1 cellular context compared by ENCODE assay signal in genomic region chr11:36104660-36104992, GRCh38.
TF ChIP-seq lines count a peak whose summit lies in the region.

No MANE protein-coding gene starts in this region.

TF ChIP-seq in K562, 482 proteins besides CTCF, POLR2A, EP300 and RAD21 (continued from another document):
- no peak for TF ChIP-seq MNT (conservative IDR thresholded peaks at IDR 0.05)
- TF ChIP-seq NFXL1 (CRISPR knock-in tag; IDR thresholded peaks at IDR 0.05) = 0 out of 2 replicates have a peak, but pooled peaks have one; percentile 31
- TF ChIP-seq ZNF561 (CRISPR knock-in tag; conservative IDR thresholded peaks at IDR 0.05) = no peak
- TF ChIP-seq GATAD2A (IDR thresholded peaks at IDR 0.05) = no peak
- TF ChIP-seq HMGN3 (IDR thresholded peaks at IDR 0.05; ENCODE audit: borderline replicate concordance, extremely low read depth, insufficient read length, low read depth, low read length) = no peak
- TF ChIP-seq NFRKB (IDR thresholded peaks at IDR 0.05; ENCODE audit: low read depth) = no peak; the same call in 1 of the 2 replicates
- TF ChIP-seq RBM39 (optimal IDR thresholded peaks at IDR 0.05; ENCODE audit: low read depth, low read length) = no peak
- TF ChIP-seq DEAF1 (CRISPR knock-in tag; IDR thresholded peaks at IDR 0.05) = no peak
- peak; percentile 42; the same call in 1 of the 2 replicates for TF ChIP-seq ZNF165 (CRISPR knock-in tag; IDR thresholded peaks at IDR 0.05; ENCODE audit: borderline replicate concordance)
- TF ChIP-seq POU5F1 (IDR thresholded peaks at IDR 0.05; ENCODE audit: borderline replicate concordance, low read depth, low read length, partially characterized antibody) = no peak
